In the genomic region with DNA sequence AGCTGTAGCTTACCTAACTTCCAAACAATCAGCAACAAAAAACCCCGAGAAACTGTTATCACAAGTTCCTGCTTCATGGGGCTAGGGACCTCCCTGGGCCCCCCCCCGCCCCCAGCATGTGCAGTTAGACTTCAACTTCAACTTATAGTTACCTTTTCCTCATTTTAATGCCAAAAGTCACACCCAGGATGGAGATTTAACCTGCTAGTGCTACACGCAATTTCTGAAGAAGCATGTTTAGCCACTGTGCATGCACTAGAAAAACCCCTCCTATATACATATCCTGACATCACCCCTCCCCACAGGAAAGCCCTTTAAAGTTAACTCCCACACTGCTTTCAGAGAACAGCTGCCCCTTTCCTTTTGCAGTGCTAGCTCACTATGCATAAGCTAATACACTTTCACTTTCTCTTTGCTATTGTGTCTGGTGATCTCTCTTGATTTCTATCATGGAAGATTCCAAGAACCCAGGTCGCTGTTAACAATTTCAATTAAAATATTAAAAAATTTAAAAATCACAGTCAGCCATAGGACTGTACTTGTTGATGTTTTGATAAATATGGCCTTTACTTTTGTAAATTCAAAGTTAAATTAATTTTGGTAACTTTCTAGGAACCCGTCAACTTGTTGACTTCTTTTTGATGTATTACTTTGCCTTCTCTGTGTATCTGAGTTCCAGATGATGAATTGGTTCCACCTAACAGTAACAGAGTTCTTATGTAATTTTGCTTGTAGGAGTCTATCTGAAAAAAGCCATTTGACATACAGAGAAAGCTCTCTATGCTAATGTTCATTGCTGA, we compare ENCODE assay signal across 8 cellular contexts.
DNase-seq lines count a peak whose midpoint lies in the region; ATAC-seq and TF ChIP-seq lines count a peak whose summit lies in the region.

No MANE protein-coding gene starts in this region.

- H3K9me3 ChIP-seq in cardiac muscle cell (ENCODE audit: low read depth) = no peaks in the 10 kb centered on the region
- H3K9me3 ChIP-seq in muscle layer of duodenum (ENCODE audit: control insufficient read depth in 1 of 2, low read length in 2 of 2) = no peaks in the 10 kb centered on the region
- no peaks in the 10 kb centered on the region for H3K9me3 ChIP-seq in upper lobe of left lung

- WGBS in upper lobe of left lung, 2 donors = 27 to 32% methylated on average over 5 of the region's 5 CpGs

- no peak for TF ChIP-seq EP300 in upper lobe of left lung (IDR thresholded peaks at IDR 0.05)

- DNase-seq in cardiac muscle cell (ENCODE audit: low read depth in 1 of 2, low spot score in 1 of 2) (peak in 1 of 2 donors; percentile 59), Right ventricle myocardium inferior (ENCODE audit: missing footprints) (no peak), SW 1271 (lab: John Stamatoyannopoulos, UW) (peak; percentile 5 to 41), upper lobe of left lung (no peak), NCI-H2171 treated with DMSO at 0.1 percent for 48 hours (lab: John Stamatoyannopoulos, UW) (no peak)
- peak; percentile 80 for DNase-seq in central memory CD4-positive, alpha-beta T cell

- TF ChIP-seq CTCF in cardiac muscle cell (IDR thresholded peaks at IDR 0.05; ENCODE audit: low read depth, low read length) (no peak), upper lobe of left lung (IDR thresholded peaks at IDR 0.05) (no peak)

- peaks cover 49% of the 10 kb centered on the region for H3K4me1 ChIP-seq in cardiac muscle cell (ENCODE audit: low read depth)
- peaks cover 15 to 56% of the 10 kb centered on the region in 2 donors for H3K4me1 ChIP-seq in muscle layer of duodenum (ENCODE audit: control insufficient read depth in 1 of 2, insufficient read depth in 2 of 2, low read length in 2 of 2)
- peaks cover 28 to 50% (median 37%) of the 10 kb centered on the region in 4 donors for H3K4me1 ChIP-seq in upper lobe of left lung

- ATAC-seq in Right ventricle myocardium inferior (no peak), HG03135 (IDR thresholded peaks at IDR 0.05; ENCODE audit: unreplicated experiment) (peak; percentile 90), upper lobe of left lung (ENCODE audit: low FRiP score in 2 of 2) (peak in 1 of 2 donors; percentile 65)

- H3K4me3 ChIP-seq in cardiac muscle cell (no peak overlapping the region), muscle layer of duodenum (ENCODE audit: low read depth in 1 of 2, low read length in 2 of 2) (peak overlapping the region; percentile 48 to 49), upper lobe of left lung (peak overlapping the region in 2 of 4 donors; percentile 18 to 31)

- H3K27ac ChIP-seq in cardiac muscle cell (peak overlapping the region; percentile 63), muscle layer of duodenum (ENCODE audit: low read length) (peak overlapping the region; percentile 46), upper lobe of left lung (peak overlapping the region; percentile 34 to 83 (median 64))

- intact Hi-C loops in Right ventricle myocardium inferior (cut with DNase I) = loop anchor here (5.0 kb wide), 2 partner anchors 43 to 108 kb away; no protein-coding TSS in a partner anchor

- no peak for TF ChIP-seq POLR2A in upper lobe of left lung (IDR thresholded peaks at IDR 0.05)

- H3K36me3 ChIP-seq in cardiac muscle cell = peaks cover 14% of the 10 kb centered on the region
- H3K36me3 ChIP-seq in muscle layer of duodenum (ENCODE audit: control insufficient read depth in 1 of 2, insufficient read depth in 2 of 2, low read length in 2 of 2) = peaks cover 34 to 35% of the 10 kb centered on the region in 2 donors
- peaks cover 5 to 60% (median 25%) of the 10 kb centered on the region in 4 donors for H3K36me3 ChIP-seq in upper lobe of left lung

- no peaks in the 10 kb centered on the region for H3K27me3 ChIP-seq in cardiac muscle cell
- H3K27me3 ChIP-seq in muscle layer of duodenum (ENCODE audit: low read depth, low read length) = no peaks in the 10 kb centered on the region
- H3K27me3 ChIP-seq in upper lobe of left lung = no peaks in the 10 kb centered on the region

Comparison
In these comparisons a context has a peak if more than half of its experiments do, and no peak if none do; other contexts are left out.
1. DNase-seq: peak in SW 1271 (2 of 2) and central memory CD4-positive, alpha-beta T cell (single experiment); none in Right ventricle myocardium inferior (single experiment), upper lobe of left lung (0 of 2) and NCI-H2171 treated with DMSO at 0.1 percent for 48 hours (single experiment).
2. Peak in every context shown above with its lines, with median percentiles within 50 percentile points of each other: H3K27ac ChIP-seq.